ENCODE assay signal across 29 cellular contexts in the genomic region with DNA sequence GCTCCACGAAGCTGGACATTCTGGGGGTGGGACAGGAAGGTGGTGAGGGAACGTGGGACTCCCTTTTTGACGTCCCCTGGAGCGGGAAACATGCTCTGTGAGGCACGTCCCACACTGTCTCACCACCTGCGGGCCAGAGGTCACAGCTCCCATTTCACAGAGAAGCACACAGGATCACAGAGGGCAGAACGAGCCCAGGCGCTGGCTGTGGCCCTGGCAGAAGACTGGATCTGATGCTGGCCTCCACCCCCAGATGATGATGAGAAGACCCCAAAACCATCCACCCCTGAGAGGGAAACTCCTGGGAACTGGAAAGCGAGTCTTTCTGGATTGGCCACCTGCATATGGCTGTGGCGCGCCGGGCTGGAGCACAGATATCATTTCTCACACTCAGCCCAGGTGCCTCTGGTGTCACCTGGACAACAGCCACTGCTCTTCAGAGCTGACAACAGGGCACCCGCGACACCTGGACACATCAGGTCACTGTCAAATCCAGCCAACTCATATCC.
"Had no signal": no experiment of that assay in that cellular context is flagged by ENCODE, and none has a peak within 500 bp of the region (broad histone marks: within the 10 kb centered on the region; RNA-seq: fewer than 3 reads in every experiment).

No MANE protein-coding gene starts in this region.

- H3K9me3 ChIP-seq: adrenal gland, ascending aorta had no signal

- H3K4me1 ChIP-seq: adrenal gland, ascending aorta had no signal

- DNase-seq: activated B cell treated with CpG ODN at 0.5 μM for 24 hours; activated CD4-positive, alpha-beta memory T cell treated with anti-CD3 and anti-CD28 coated beads for 36 hours; activated CD4-positive, alpha-beta T cell treated with anti-CD3 and anti-CD28 coated beads for 4 hours; activated CD4-positive, alpha-beta T cell treated with anti-CD3 and anti-CD28 coated beads, Interleukin-2, amount 10 ng/mL, durations not matched to agents 24 days and 14 days; activated CD4-positive, alpha-beta T cell treated with anti-CD3 and anti-CD28 coated beads, Interleukin-2, amount 50 U/mL, for 1 hour; activated CD4-positive, alpha-beta T cell treated with anti-CD3 and anti-CD28 coated beads, Interleukin-2, amount 50 U/mL, for 4 hours; activated CD4-positive, CD25-positive, alpha-beta regulatory T cell treated with anti-CD3 and anti-CD28 coated beads, Interleukin-2, amount 50 U/mL, for 72 hours; activated CD8-positive, alpha-beta memory T cell treated with anti-CD3 and anti-CD28 coated beads, Interleukin-2, amount 50 U/mL, for 4 hours; activated CD8-positive, alpha-beta T cell treated with anti-CD3 and anti-CD28 coated beads for 36 hours; activated effector memory CD4-positive, alpha-beta T cell treated with anti-CD3 and anti-CD28 coated beads, Interleukin-2, amount 50 U/mL, for 16 hours; activated gamma-delta T cell treated with Interleukin-2 at 50 U/mL for 16 hours; activated naive CD4-positive, alpha-beta T cell; activated naive CD4-positive, alpha-beta T cell treated with anti-CD3 and anti-CD28 coated beads for 36 hours; activated naive CD4-positive, alpha-beta T cell treated with anti-CD3 and anti-CD28 coated beads, Interleukin-2, amount 50 U/mL, for 16 hours; activated naive CD8-positive, alpha-beta T cell treated with anti-CD3 and anti-CD28 coated beads for 36 hours; activated T-cell treated with anti-CD3 and anti-CD28 coated beads for 4 hours; activated T-cell treated with anti-CD3 and anti-CD28 coated beads, Interleukin-2, amount 50 U/mL, for 4 hours; activated T-cell treated with anti-CD3 and anti-CD28 coated beads, Interleukin-2, amount 50 U/mL, for 72 hours; adrenal gland; amniotic stem cell; central memory CD4-positive, alpha-beta T cell; T-helper 1 cell; T-helper 2 cell; T-helper 9 cell had no signal

- H3K27ac ChIP-seq: adrenal gland, ascending aorta, cardiac muscle cell, VCaP had no signal

- H3K4me3 ChIP-seq: adrenal gland, ascending aorta, cardiac muscle cell had no signal

- ATAC-seq: activated CD8-positive, alpha-beta T cell treated with anti-CD3 and anti-CD28 coated beads for 36 hours; activated naive CD4-positive, alpha-beta T cell treated with anti-CD3 and anti-CD28 coated beads, Interleukin-2, amount 50 U/mL, for 72 hours; activated T-cell treated with anti-CD3 and anti-CD28 coated beads, Interleukin-2, amount 50 U/mL, for 4 hours; activated T-cell treated with anti-CD3 and anti-CD28 coated beads, Interleukin-2, amount 50 U/mL, for 72 hours; activated T-helper 17 cell treated with anti-CD3 and anti-CD28 coated beads, Interleukin-2, amount 50 U/mL, for 72 hours had no signal

- H3K36me3 ChIP-seq: adrenal gland, ascending aorta, cardiac muscle cell had no signal

- H3K27me3 ChIP-seq: adrenal gland, ascending aorta, cardiac muscle cell had no signal
